In the genomic region with DNA sequence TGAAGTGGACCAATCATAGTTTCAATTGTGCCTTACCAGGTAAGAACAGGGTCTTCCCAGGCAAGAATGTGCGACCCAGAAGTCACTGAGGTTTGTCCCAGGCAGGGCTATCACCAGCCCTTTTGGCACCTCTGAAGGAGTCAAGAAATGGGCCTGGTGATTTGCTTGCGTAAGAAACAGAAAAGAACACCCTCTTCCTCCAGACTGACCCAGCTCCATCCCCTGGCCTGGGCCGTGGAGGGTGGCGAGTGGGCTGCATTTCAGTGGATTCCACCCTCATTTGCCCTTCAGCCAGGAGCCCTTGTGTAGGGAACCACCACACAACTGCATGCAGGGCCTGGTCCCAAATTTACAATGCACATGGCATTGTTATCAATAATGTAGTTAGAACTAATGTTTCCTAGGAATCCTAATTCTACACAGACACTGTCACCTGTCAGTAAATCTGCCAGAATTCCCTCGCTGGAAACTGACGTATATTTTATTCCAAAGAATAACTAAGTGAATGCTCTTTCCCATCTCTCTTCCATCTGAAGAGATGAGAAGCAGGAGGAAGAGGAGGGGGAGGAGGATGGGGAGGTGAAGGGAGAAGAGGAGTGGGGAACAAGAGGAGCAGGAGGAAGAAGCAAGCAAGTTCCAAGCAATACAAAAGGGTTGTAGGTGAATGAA, we compare ENCODE assay signal across 14 cellular contexts.
"Had no signal": no experiment of that assay in that cellular context is flagged by ENCODE, and none has a peak within 500 bp of the region (broad histone marks: within the 10 kb centered on the region; RNA-seq: fewer than 3 reads in every experiment).

No MANE protein-coding gene starts in this region.

- H3K4me3 Mint-ChIP-seq: activated naive CD4-positive, alpha-beta T cell treated with anti-CD3 and anti-CD28 coated beads, Interleukin-2, amount 50 U/mL, for 24 hours had no signal

- ATAC-seq: naive thymus-derived CD4-positive, alpha-beta T cell; right lobe of liver had no signal

- H3K27me3 Mint-ChIP-seq: activated naive CD4-positive, alpha-beta T cell treated with anti-CD3 and anti-CD28 coated beads, Interleukin-2, amount 50 U/mL, for 24 hours; naive thymus-derived CD4-positive, alpha-beta T cell; stimulated activated naive B cell treated with anti-CD40 and anti-IgM and Interleukin-4, amounts not matched to agents 10 μg/mL and 1 μg/mL and 100 μg/mL, for 72 hours had no signal

- H3K4me1 ChIP-seq: breast epithelium, prostate gland, right lobe of liver had no signal

- H3K27ac Mint-ChIP-seq: activated naive CD4-positive, alpha-beta T cell treated with anti-CD3 and anti-CD28 coated beads, Interleukin-2, amount 50 U/mL, for 24 hours had no signal

- H3K36me3 ChIP-seq: breast epithelium, esophagus squamous epithelium, prostate gland, right lobe of liver, spleen, WERI-Rb-1 had no signal

- H3K9me3 ChIP-seq: breast epithelium, esophagus squamous epithelium, prostate gland, right lobe of liver, spleen had no signal

- H3K4me3 ChIP-seq: breast epithelium, esophagus squamous epithelium, prostate gland, right lobe of liver, spleen had no signal

- H3K27me3 ChIP-seq: breast epithelium, esophagus squamous epithelium, right lobe of liver, spleen had no signal

- DNase-seq: activated CD4-positive, alpha-beta T cell treated with anti-CD3 and anti-CD28 coated beads for 4 hours; activated CD8-positive, alpha-beta memory T cell treated with anti-CD3 and anti-CD28 coated beads for 24 hours; activated T-cell treated with anti-CD3 and anti-CD28 coated beads for 4 hours; esophagus squamous epithelium; foreskin fibroblast; naive thymus-derived CD4-positive, alpha-beta T cell; right lobe of liver; spleen; stimulated activated CD4-positive, alpha-beta T cell treated with anti-CD3 and anti-CD28 coated beads, Interleukin-2, amount 100 ng/mL, for 24 hours had no signal

- H3K27ac ChIP-seq: breast epithelium, esophagus squamous epithelium, prostate gland, right lobe of liver, spleen, WERI-Rb-1 had no signal

- H3K9me3 Mint-ChIP-seq: activated naive CD4-positive, alpha-beta T cell treated with anti-CD3 and anti-CD28 coated beads, Interleukin-2, amount 50 U/mL, for 24 hours; stimulated activated naive B cell treated with anti-CD40 and anti-IgM and Interleukin-4, amounts not matched to agents 10 μg/mL and 1 μg/mL and 100 μg/mL, for 72 hours had no signal

- H3K36me3 Mint-ChIP-seq: activated naive CD4-positive, alpha-beta T cell treated with anti-CD3 and anti-CD28 coated beads, Interleukin-2, amount 50 U/mL, for 24 hours; stimulated activated naive B cell treated with anti-CD40 and anti-IgM and Interleukin-4, amounts not matched to agents 10 μg/mL and 1 μg/mL and 100 μg/mL, for 72 hours had no signal
